In the genomic region with DNA sequence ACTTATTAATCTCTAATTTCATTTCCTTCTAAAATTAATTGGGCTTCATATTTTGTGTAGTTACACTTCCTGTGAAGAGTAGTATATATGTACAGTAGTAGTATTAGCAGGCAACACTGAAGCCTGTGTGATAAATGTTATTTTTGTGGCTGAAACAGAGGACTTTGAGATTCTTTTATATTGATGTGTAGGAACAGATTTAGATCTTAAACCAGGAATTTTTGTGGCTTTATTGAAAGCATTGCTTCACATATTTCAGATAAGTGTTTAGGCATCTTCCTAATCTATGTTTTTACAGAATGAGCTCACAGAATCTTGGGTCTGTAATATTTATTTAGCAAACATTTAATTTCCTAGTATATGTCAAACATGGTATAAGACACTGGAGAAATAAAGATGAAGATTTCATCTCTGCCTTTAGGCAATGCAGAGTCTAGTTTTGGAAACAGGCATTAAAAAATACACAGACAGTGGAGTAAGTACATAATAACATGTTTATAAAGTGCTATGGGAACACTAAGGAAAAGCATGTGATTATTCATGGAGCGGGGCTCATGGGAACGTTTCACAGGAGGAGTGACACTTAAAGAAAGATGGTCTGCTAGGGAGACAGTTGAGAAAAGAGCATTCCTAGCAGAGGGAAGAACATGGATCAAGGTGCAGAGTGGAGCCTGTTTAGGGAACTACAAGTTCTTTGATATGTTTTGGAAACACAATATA, we compare ENCODE assay signal across 9 cellular contexts. TPM values are rescaled to one million over a fixed set of nuclear protein-coding genes. Genes with fewer than 3 reads are reported as not detected.
DNase-seq lines count a peak whose midpoint lies in the region; ATAC-seq, FAIRE-seq and TF ChIP-seq lines count a peak whose summit lies in the region.
"Had no signal": no experiment of that assay in that cellular context is flagged by ENCODE, and none has a peak within 500 bp of the region (broad histone marks: within the 10 kb centered on the region; RNA-seq: fewer than 3 reads in every experiment).

No MANE protein-coding gene starts in this region.

- H3K36me3 Mint-ChIP-seq in activated naive CD8-positive, alpha-beta T cell treated with anti-CD3 and anti-CD28 coated beads for 36 hours = peaks cover 3% of the 10 kb centered on the region

- 0 out of 2 replicates have a peak overlapping the region, but pooled peaks have one; percentile 7 for H3K4me2 ChIP-seq in DOHH2 (ENCODE audit: low read length)

- no peaks in the 10 kb centered on the region for H4K20me1 ChIP-seq in DOHH2 (ENCODE audit: control insufficient read depth, insufficient read depth, low read depth, low read length)

- FAIRE-seq in GM12892 (lab: Jason Lieb, UNC) = no peak

- ATAC-seq in gastroesophageal sphincter (peak; percentile 35), sciatic nerve (peak; percentile 44)

- H3F3A ChIP-seq in DOHH2 (ENCODE audit: control insufficient read depth, insufficient read depth) = no peaks in the 10 kb centered on the region

- H3K9me2 ChIP-seq in DOHH2 (replicated peaks; ENCODE audit: control insufficient read depth, low read length) = no peaks in the 10 kb centered on the region

- H3K36me3 ChIP-seq in DOHH2 (ENCODE audit: control insufficient read depth, low read length) = peaks cover 4% of the 10 kb centered on the region
- H3K36me3 ChIP-seq in gastroesophageal sphincter = peaks cover 0 to 5% of the 10 kb centered on the region in 2 donors

- H3K9me3 ChIP-seq in DOHH2 (ENCODE audit: control insufficient read depth, insufficient read depth, low read length) (no peaks in the 10 kb centered on the region), gastroesophageal sphincter (no peaks in the 10 kb centered on the region)

- no peak overlapping the region for H3K27ac Mint-ChIP-seq in activated naive CD8-positive, alpha-beta T cell treated with anti-CD3 and anti-CD28 coated beads for 36 hours
- H3K27ac Mint-ChIP-seq: activated CD4-positive, alpha-beta memory T cell treated with anti-CD3 and anti-CD28 coated beads for 36 hours had no signal

- H3K4me3 ChIP-seq in DOHH2 (ENCODE audit: low read length) (no peak overlapping the region), gastroesophageal sphincter (no peak overlapping the region)

- H3K27me3 ChIP-seq in DOHH2 (ENCODE audit: control insufficient read depth, low read length) (no peaks in the 10 kb centered on the region), gastroesophageal sphincter (no peaks in the 10 kb centered on the region)

- intact Hi-C loops in sciatic nerve (cut with DNase I) (no loop called here), posterior vena cava (cut with DNase I) (loop anchor here in 1 of 2 donors (5.0 kb wide), 1 partner anchor 55 kb away; a partner anchor contains a TSS)

- TF ChIP-seq CTCF in DOHH2 (IDR thresholded peaks at IDR 0.05; ENCODE audit: low read depth, low read length, poor library complexity, severe bottlenecking) = no peak
- no peak for TF ChIP-seq CTCF in gastroesophageal sphincter (IDR thresholded peaks at IDR 0.05)

- H3K9me3 Mint-ChIP-seq in activated naive CD8-positive, alpha-beta T cell treated with anti-CD3 and anti-CD28 coated beads for 36 hours = no peaks in the 10 kb centered on the region
- H3K9me3 Mint-ChIP-seq: activated CD4-positive, alpha-beta memory T cell treated with anti-CD3 and anti-CD28 coated beads for 36 hours had no signal

- H3K4me3 Mint-ChIP-seq in activated naive CD8-positive, alpha-beta T cell treated with anti-CD3 and anti-CD28 coated beads for 36 hours = no peak overlapping the region
- H3K4me3 Mint-ChIP-seq: activated CD4-positive, alpha-beta memory T cell treated with anti-CD3 and anti-CD28 coated beads for 36 hours had no signal

- WGBS in gastroesophageal sphincter (ENCODE audit: low coverage in 1 of 2), 2 donors = 7 to 33% methylated on average over 2 of the region's 2 CpGs

- peaks cover 65% of the 10 kb centered on the region for H3K4me1 ChIP-seq in DOHH2 (ENCODE audit: control insufficient read depth, low read length)
- peaks cover 17 to 81% (median 25%) of the 10 kb centered on the region in 3 donors for H3K4me1 ChIP-seq in gastroesophageal sphincter

- no peaks in the 10 kb centered on the region for H3K79me2 ChIP-seq in DOHH2 (ENCODE audit: control insufficient read depth, low read length)

- peaks cover 8% of the 10 kb centered on the region for H3K4me1 Mint-ChIP-seq in activated naive CD8-positive, alpha-beta T cell treated with anti-CD3 and anti-CD28 coated beads for 36 hours

- H3K27ac ChIP-seq in DOHH2 (ENCODE audit: low read depth, low read length) (no peak overlapping the region; the same call in 1 of the 2 replicates), gastroesophageal sphincter (peak overlapping the region; percentile 89 to 96 (median 92))

- TF ChIP-seq POLR2A in gastroesophageal sphincter (IDR thresholded peaks at IDR 0.05) = no peak
- TF ChIP-seq POLR2A in GM12892 (IDR thresholded peaks at IDR 0.05; ENCODE audit: low read depth, low read length) = no peak

- H3K27me3 Mint-ChIP-seq in activated naive CD8-positive, alpha-beta T cell treated with anti-CD3 and anti-CD28 coated beads for 36 hours = no peaks in the 10 kb centered on the region
- H3K27me3 Mint-ChIP-seq: activated CD4-positive, alpha-beta memory T cell treated with anti-CD3 and anti-CD28 coated beads for 36 hours had no signal

- TF ChIP-seq EP300 in gastroesophageal sphincter (IDR thresholded peaks at IDR 0.05) = no peak

- DNase-seq in amniotic epithelial cell (ENCODE audit: low read depth) (peak; percentile 88), sciatic nerve (ENCODE audit: low spot score) (no peak), posterior vena cava (ENCODE audit: low spot score) (no peak), 8988T (no peak), GM12892 (ENCODE audit: insufficient read length) (no peak)
- no peak for DNase-seq in activated naive CD8-positive, alpha-beta T cell treated with anti-CD3 and anti-CD28 coated beads for 36 hours
- DNase-seq: activated CD4-positive, alpha-beta memory T cell treated with anti-CD3 and anti-CD28 coated beads for 36 hours had no signal

RNA-seq across cellular contexts. Expression of a gene that starts 52.7 kb away (rescaled TPM):
- total RNA-seq in gastroesophageal sphincter (10 to 100 TPM; 13.8 to 22.3 (median 20.6) TPM), sciatic nerve (29.4 TPM), posterior vena cava (10 to 100 TPM; 16.7 to 20.4 TPM)
- polyA plus RNA-seq in GM12892 (2012; ENCODE audit: missing spikeins) = 6.9 TPM
- 1 to 10 TPM; 6.1 to 7.5 TPM for total RNA-seq in activated naive CD8-positive, alpha-beta T cell treated with anti-CD3 and anti-CD28 coated beads for 36 hours

RNA-seq across cellular contexts. Expression of a gene that starts 56.3 kb away (rescaled TPM):
- total RNA-seq in gastroesophageal sphincter (100 to 1,000 TPM; 142 to 359 (median 213) TPM), sciatic nerve (10.6 TPM), posterior vena cava (100 to 1,000 TPM; 111 to 202 TPM)
- 10.0 TPM for polyA plus RNA-seq in GM12892 (2012; ENCODE audit: missing spikeins)
- total RNA-seq in activated naive CD8-positive, alpha-beta T cell treated with anti-CD3 and anti-CD28 coated beads for 36 hours = 1 to 10 TPM; 2.5 to 2.6 TPM
